In genomic region chr9:137689745-137690529, GRCh38 we compare ENCODE assay signal across 11 cellular contexts.
DNase-seq lines count a peak whose midpoint lies in the region; ATAC-seq, FAIRE-seq and TF ChIP-seq lines count a peak whose summit lies in the region.
"Had no signal": no experiment of that assay in that cellular context is flagged by ENCODE, and none has a peak within 500 bp of the region (broad histone marks: within the 10 kb centered on the region; RNA-seq: fewer than 3 reads in every experiment).

No MANE protein-coding gene starts in this region.

- no peak for ATAC-seq in K562
- peak; percentile 70 to 73 for ATAC-seq in lower lobe of right lung
- no peak for ATAC-seq in HG02970 (IDR thresholded peaks at IDR 0.05; ENCODE audit: low FRiP score, unreplicated experiment)
- no peak for ATAC-seq in HG03469 (IDR thresholded peaks at IDR 0.05; ENCODE audit: unreplicated experiment)

- H3K4me3 ChIP-seq in BLaER1 treated with 17β-estradiol and CSF1 and Interleukin-3, amounts not matched to agents 10 nM and 100 nM, result no peak overlapping the region
- H3K4me3 ChIP-seq in HUES48 (ENCODE audit: low read depth, low read length), result no peak overlapping the region
- H3K4me3 ChIP-seq in K562, result no peak overlapping the region
- no peak overlapping the region for H3K4me3 ChIP-seq in lower lobe of right lung
- no peak overlapping the region for H3K4me3 ChIP-seq in small intestine (ENCODE audit: low read depth in 1 of 2, low read length in 2 of 2)

- POLR2A ChIA-PET in K562 (lab: Yijun Ruan, JAX), result interaction anchor here (0.6 to 1.6 kb wide), 2 partner anchors 25 to 428 kb away, joined by 3 to 5 read pairs; no protein-coding TSS in a partner anchor

- peaks cover 7% of the 10 kb centered on the region for H3K9me1 ChIP-seq in K562 (ENCODE audit: control insufficient read depth, insufficient read depth, low read length)

- H2AFZ ChIP-seq in K562 (ENCODE audit: low read depth, low read length), result no peak overlapping the region

- peaks cover 93 to 100% (median 98%) of the 10 kb centered on the region in 11 experiments for H4K20me1 ChIP-seq in BLaER1 treated with 17β-estradiol and CSF1 and Interleukin-3, amounts not matched to agents 10 nM and 100 nM
- H4K20me1 ChIP-seq in K562 (replicated peaks; ENCODE audit: control insufficient read depth, insufficient read depth, low read length), result peaks cover 7% of the 10 kb centered on the region; the same call in 1 of the 2 replicates

- TF ChIP-seq POLR2A in K562 (conservative IDR thresholded peaks at IDR 0.05), result no peak

- FAIRE-seq in K562 (lab: Jason Lieb, UNC) (no peak), small intestine (lab: Jason Lieb, UNC) (no peak)

- peaks cover 0 to 54% (median 19%) of the 10 kb centered on the region in 11 experiments; a peak in 17 of 22 replicates for H3K36me3 ChIP-seq in BLaER1 treated with 17β-estradiol and CSF1 and Interleukin-3, amounts not matched to agents 10 nM and 100 nM
- H3K36me3 ChIP-seq in HUES48 (ENCODE audit: control insufficient read depth, insufficient read depth, low read length) (no peaks in the 10 kb centered on the region), K562 (ENCODE audit: control insufficient read depth, insufficient read depth, low read length) (no peaks in the 10 kb centered on the region; the same call in 2 of the 3 replicates), lower lobe of right lung (no peaks in the 10 kb centered on the region), small intestine (ENCODE audit: control insufficient read depth in 2 of 2, insufficient read depth in 2 of 2, low read length in 2 of 2) (no peaks in the 10 kb centered on the region)

- TF ChIP-seq EP300 in K562 (IDR thresholded peaks at IDR 0.05; ENCODE audit: low read length), result no peak

- no peaks in the 10 kb centered on the region for H3K27me3 ChIP-seq in BLaER1 treated with 17β-estradiol and CSF1 and Interleukin-3, amounts not matched to agents 10 nM and 100 nM
- no peaks in the 10 kb centered on the region for H3K27me3 ChIP-seq in HUES48 (ENCODE audit: control insufficient read depth, insufficient read depth, low read length)
- no peaks in the 10 kb centered on the region for H3K27me3 ChIP-seq in K562 (ENCODE audit: control insufficient read depth in 2 of 2, insufficient read depth in 2 of 2, low read length in 2 of 2)
- H3K27me3 ChIP-seq in lower lobe of right lung (ENCODE audit: low read depth), result no peaks in the 10 kb centered on the region
- H3K27me3 ChIP-seq in small intestine (ENCODE audit: control insufficient read depth in 2 of 2, insufficient read depth in 2 of 2, low read length in 2 of 2), result no peaks in the 10 kb centered on the region

- no peak overlapping the region for H3K9ac ChIP-seq in BLaER1 treated with 17β-estradiol and CSF1 and Interleukin-3, amounts not matched to agents 10 nM and 100 nM
- H3K9ac ChIP-seq in HUES48 (ENCODE audit: low read depth, low read length) (no peak overlapping the region), K562 (ENCODE audit: insufficient read depth in 1 of 2, low read depth in 2 of 2, low read length in 2 of 2) (0 out of 4 replicates have a peak overlapping the region, but pooled peaks of 1 of the 2 experiments have one; percentile 4)

- WGBS in K562 (ENCODE audit: insufficient coverage, low coverage, missing lambda C conversion rate), result 88% methylated on average over 15 of the region's 16 CpGs
- 90 to 92% (median 90%) methylated on average over 16 of the region's 16 CpGs for WGBS in small intestine, 3 donors

- TF ChIP-seq CTCF in K562 (IDR thresholded peaks at IDR 0.05 in 2 of 3, conservative IDR thresholded peaks at IDR 0.05 in 1 of 3; ENCODE audit: insufficient read depth in 2 of 3, low read depth in 1 of 3, low read length in 3 of 3) (no peak), lower lobe of right lung (IDR thresholded peaks at IDR 0.05) (no peak)

- intact Hi-C loops in K562 (cut with micrococcal nuclease) (no loop called here), lower lobe of right lung (cut with DNase I) (no loop called here)

- BruUV-seq in K562 (replicated peaks; lab: Mats Ljungman, UMichigan), result no TSS peak

- no peak overlapping the region for H3K27ac ChIP-seq in BLaER1 treated with 17β-estradiol and CSF1 and Interleukin-3, amounts not matched to agents 10 nM and 100 nM
- peak overlapping the region; percentile 15 for H3K27ac ChIP-seq in HUES48 (ENCODE audit: low read depth, low read length)
- H3K27ac ChIP-seq in K562 (ENCODE audit: extremely low read depth, low read depth, low read length), result no peak overlapping the region
- H3K27ac ChIP-seq in lower lobe of right lung, result no peak overlapping the region
- H3K27ac ChIP-seq in small intestine (ENCODE audit: low read depth in 1 of 2, low read length in 1 of 2), result no peak overlapping the region

- H3K4me2 ChIP-seq in BLaER1 treated with 17β-estradiol and CSF1 and Interleukin-3, amounts not matched to agents 10 nM and 100 nM, result peak overlapping the region in 9 of 11 experiments; percentile 25 to 91 (median 83); a peak in 10 of 22 replicates
- no peak overlapping the region for H3K4me2 ChIP-seq in K562 (ENCODE audit: insufficient read depth, low read length)

- peaks cover 0 to 6% (median 0%) of the 10 kb centered on the region in 11 experiments; a peak in 1 of 22 replicates for H3K9me3 ChIP-seq in BLaER1 treated with 17β-estradiol and CSF1 and Interleukin-3, amounts not matched to agents 10 nM and 100 nM (replicated peaks in 1 of 11)
- no peaks in the 10 kb centered on the region for H3K9me3 ChIP-seq in HUES48 (ENCODE audit: control insufficient read depth, insufficient read depth, low read length)
- H3K9me3 ChIP-seq in K562 (replicated peaks; ENCODE audit: control insufficient read depth, insufficient read depth, low read depth, low read length), result no peaks in the 10 kb centered on the region
- H3K9me3 ChIP-seq in lower lobe of right lung, result no peaks in the 10 kb centered on the region
- no peaks in the 10 kb centered on the region for H3K9me3 ChIP-seq in small intestine (ENCODE audit: control insufficient read depth, low read depth)

- H3K79me2 ChIP-seq in K562 (ENCODE audit: control insufficient read depth, insufficient read depth, low read length), result peaks cover 86% of the 10 kb centered on the region

- CTCF ChIA-PET in K562 (lab: Yijun Ruan, JAX; ENCODE audit: low intra/inter-chr PET ratio), result no interaction called here

- in situ Hi-C loops in K562 (cut with MboI), result no loop called here

- peaks cover 54 to 67% (median 60%) of the 10 kb centered on the region in 10 experiments for H3K4me1 ChIP-seq in BLaER1 treated with 17β-estradiol and CSF1 and Interleukin-3, amounts not matched to agents 10 nM and 100 nM
- H3K4me1 ChIP-seq in HUES48 (ENCODE audit: control insufficient read depth, insufficient read depth, low read length) (peaks cover 28% of the 10 kb centered on the region), K562 (replicated peaks in 1 of 2; ENCODE audit: control insufficient read depth in 2 of 2, insufficient read depth in 2 of 2, low read length in 2 of 2) (peaks cover 9 to 21% of the 10 kb centered on the region in 2 experiments; a peak in 4 of 5 replicates), lower lobe of right lung (peaks cover 64% of the 10 kb centered on the region), small intestine (ENCODE audit: control insufficient read depth in 2 of 2, insufficient read depth in 1 of 2, low read depth in 1 of 2, low read length in 1 of 2) (no peaks in the 10 kb centered on the region)

- DNase-seq in K562 (ENCODE audit: extremely low read depth in 1 of 4, low spot score in 3 of 4) (no peak), lower lobe of right lung (no peak), small intestine (no peak), SHP77 treated with DMSO at 0.1 percent for 48 hours (lab: John Stamatoyannopoulos, UW) (no peak)
- DNase-seq: anterior cingulate cortex; DMS153; stimulated activated CD4-positive, alpha-beta T cell treated with anti-CD3 and anti-CD28 coated beads, Interleukin-2, amount 100 ng/mL, for 48 hours had no signal

- TF ChIP-seq RAD21 in K562 (CRISPR knock-in tag; conservative IDR thresholded peaks at IDR 0.05 in 1 of 2, IDR thresholded peaks at IDR 0.05 in 1 of 2), result no peak

TF ChIP-seq in K562, 482 proteins besides CTCF, POLR2A, EP300 and RAD21:
- peak; percentile 98 for TF ChIP-seq ZBTB33 (CRISPR knock-in tag; IDR thresholded peaks at IDR 0.05)
- no peak for TF ChIP-seq E2F3 (CRISPR knock-in tag; IDR thresholded peaks at IDR 0.05)
- no peak for TF ChIP-seq CEBPG (CRISPR knock-in tag; IDR thresholded peaks at IDR 0.05)
- TF ChIP-seq CEBPG (tag; conservative IDR thresholded peaks at IDR 0.05 in 1 of 2, IDR thresholded peaks at IDR 0.05 in 1 of 2), result peak; percentile 10 to 58; a peak in 2 of 4 replicates
- TF ChIP-seq CEBPB (tag; IDR thresholded peaks at IDR 0.05), result peak; percentile 67

Comparison
In these comparisons a context has a peak if more than half of its experiments do, and no peak if none do; other contexts are left out.
1. ATAC-seq: peak in lower lobe of right lung (2 of 2); none in K562 (single experiment), HG02970 (single experiment) and HG03469 (single experiment).